In genomic region chr1:41751804-41752513, GRCh38 we compare ENCODE assay signal across 8 cellular contexts.
DNase-seq lines count a peak whose midpoint lies in the region; ATAC-seq and TF ChIP-seq lines count a peak whose summit lies in the region.

No MANE protein-coding gene starts in this region.

- no peaks in the 10 kb centered on the region for H3K9me2 ChIP-seq in MM.1S (replicated peaks; ENCODE audit: insufficient read depth, low read length)

- H3K9ac ChIP-seq in MM.1S (ENCODE audit: low read length): peak overlapping the region; percentile 49

- no peak overlapping the region for H2AFZ ChIP-seq in MM.1S (ENCODE audit: low read length)

- H3K4me1 ChIP-seq in MM.1S (ENCODE audit: low read length): peaks cover 36% of the 10 kb centered on the region

- TF ChIP-seq CTCF in MM.1S (IDR thresholded peaks at IDR 0.05; ENCODE audit: low read length): no peak

- ATAC-seq in GM18498 (IDR thresholded peaks at IDR 0.05; ENCODE audit: unreplicated experiment) (peak; percentile 58), GM21717 (IDR thresholded peaks at IDR 0.05; ENCODE audit: unreplicated experiment) (peak; percentile 31)

- H3K4me2 ChIP-seq in MM.1S (ENCODE audit: low read depth, low read length): peak overlapping the region; percentile 55

- H3F3A ChIP-seq in MM.1S (ENCODE audit: insufficient read depth, low read length): peaks cover 10% of the 10 kb centered on the region

- no peaks in the 10 kb centered on the region for H3K27me3 ChIP-seq in MM.1S (replicated peaks; ENCODE audit: insufficient read depth, low read length)

- no peaks in the 10 kb centered on the region for H3K9me3 ChIP-seq in MM.1S (replicated peaks; ENCODE audit: insufficient read depth, low read length)

- H3K79me2 ChIP-seq in MM.1S (ENCODE audit: low read length): no peaks in the 10 kb centered on the region

- H3K27ac ChIP-seq in MM.1S (ENCODE audit: low read length): peak overlapping the region; percentile 94

- H3K4me3 ChIP-seq in MM.1S (ENCODE audit: low read length): peak overlapping the region; percentile 21; the same call in 1 of the 2 replicates

- peak; percentile 40 for DNase-seq in MM.1S
- DNase-seq in fibroblast of gingiva (ENCODE audit: low read depth): peak; percentile 44
- no peak for DNase-seq in RKO (ENCODE audit: low spot score)
- DNase-seq in NCI-H187 treated with DMSO at 0.1 percent for 48 hours (lab: John Stamatoyannopoulos, UW): no peak
- DNase-seq in NCI-H526 treated with DMSO at 0.1 percent for 48 hours (lab: John Stamatoyannopoulos, UW): no peak
- no peak for DNase-seq in NCI-H1436 (lab: John Stamatoyannopoulos, UW)

- no peaks in the 10 kb centered on the region for H3K36me3 ChIP-seq in MM.1S (replicated peaks; ENCODE audit: insufficient read depth, low read length)

- no peaks in the 10 kb centered on the region for H4K20me1 ChIP-seq in MM.1S (ENCODE audit: insufficient read depth, low read length)

Comparison
In these comparisons a context has a peak if more than half of its experiments do, and no peak if none do; other contexts are left out.
1. DNase-seq: peak in MM.1S (single experiment) and fibroblast of gingiva (single experiment); none in RKO (single experiment), NCI-H187 treated with DMSO at 0.1 percent for 48 hours (single experiment), NCI-H526 treated with DMSO at 0.1 percent for 48 hours (single experiment) and NCI-H1436 (single experiment).